ENCODE assay signal across 6 cellular contexts in genomic region chr3:52198643-52199608, GRCh38. TPM values are rescaled to one million over a fixed set of nuclear protein-coding genes. Genes with fewer than 3 reads are reported as not detected.
DNase-seq lines count a peak whose midpoint lies in the region; ATAC-seq and TF ChIP-seq lines count a peak whose summit lies in the region.

No MANE protein-coding gene starts in this region.

- peak overlapping the region; percentile 93 for H3K4me3 ChIP-seq in PC-9

- no peak overlapping the region for H3K27ac ChIP-seq in PC-9

- peak overlapping the region; percentile 97 for H3K4me2 ChIP-seq in PC-9

- H3K4me3 Mint-ChIP-seq in stimulated activated memory B cell treated with anti-CD40 and anti-IgM and Interleukin-4, amounts not matched to agents 10 μg/mL and 1 μg/mL and 100 μg/mL, for 72 hours = peak overlapping the region; percentile 99

- TF ChIP-seq POLR2A in erythroblast (IDR thresholded peaks at IDR 0.05; ENCODE audit: low read length) = no peak

- POLR2A ChIA-PET in PC-9 (lab: Charles Lee; ENCODE audit: unreplicated experiment) = interaction anchor here (0.7 kb wide), 1 partner anchor 20 kb away, joined by 6 read pairs; no protein-coding TSS in a partner anchor

- intact Hi-C loops in PC-9 (cut with micrococcal nuclease; ENCODE audit: unreplicated experiment) = loop anchor here (1.0 kb wide), 1 partner anchor 46 kb away; no protein-coding TSS in a partner anchor

- H3K9me3 ChIP-seq in PC-9 (ENCODE audit: insufficient read depth, low read depth) = no peaks in the 10 kb centered on the region

- CTCF ChIA-PET in PC-9 (lab: Charles Lee) = no interaction called here

- H3K9me2 ChIP-seq in PC-9 (ENCODE audit: insufficient read depth) = no peaks in the 10 kb centered on the region

- no peak for TF ChIP-seq CTCF in PC-9 (conservative IDR thresholded peaks at IDR 0.05)

- H3K36me3 ChIP-seq in PC-9 (ENCODE audit: low read depth) = peaks cover 38% of the 10 kb centered on the region

- peaks cover 32% of the 10 kb centered on the region for H3K79me2 ChIP-seq in PC-9 (ENCODE audit: low read depth)

- peaks cover 58% of the 10 kb centered on the region for H3K4me1 Mint-ChIP-seq in stimulated activated memory B cell treated with anti-CD40 and anti-IgM and Interleukin-4, amounts not matched to agents 10 μg/mL and 1 μg/mL and 100 μg/mL, for 72 hours

- BruUV-seq in PC-9 (replicated peaks; lab: Mats Ljungman, UMichigan) = TSS peak; percentile 57

- H3K27me3 ChIP-seq in PC-9 (ENCODE audit: insufficient read depth, low read depth) = no peaks in the 10 kb centered on the region

- H3K27me3 Mint-ChIP-seq in stimulated activated memory B cell treated with anti-CD40 and anti-IgM and Interleukin-4, amounts not matched to agents 10 μg/mL and 1 μg/mL and 100 μg/mL, for 72 hours = no peaks in the 10 kb centered on the region

- H3F3A ChIP-seq in PC-9 (ENCODE audit: insufficient read depth, low read depth) = peaks cover 18% of the 10 kb centered on the region

- H3K9me3 Mint-ChIP-seq in stimulated activated memory B cell treated with anti-CD40 and anti-IgM and Interleukin-4, amounts not matched to agents 10 μg/mL and 1 μg/mL and 100 μg/mL, for 72 hours = no peaks in the 10 kb centered on the region

- peak overlapping the region; percentile 78 for H2AFZ ChIP-seq in PC-9

- ATAC-seq in stimulated activated memory B cell treated with anti-CD40 and anti-IgM and Interleukin-4, amounts not matched to agents 10 μg/mL and 1 μg/mL and 100 μg/mL, for 72 hours = no peak

- DNase-seq in PC-9 (no peak), erythroblast (lab: John Stamatoyannopoulos, UW) (peak; percentile 33 to 55), occipital lobe (lab: John Stamatoyannopoulos, UW) (no peak), DMS53 (lab: John Stamatoyannopoulos, UW) (no peak)
- no peak for DNase-seq in activated CD8-positive, alpha-beta memory T cell treated with anti-CD3 and anti-CD28 coated beads, Interleukin-2, amount 50 U/mL, for 48 hours

- H4K20me1 ChIP-seq in PC-9 (ENCODE audit: insufficient read depth) = no peaks in the 10 kb centered on the region

- peak overlapping the region; percentile 94 for H3K27ac Mint-ChIP-seq in stimulated activated memory B cell treated with anti-CD40 and anti-IgM and Interleukin-4, amounts not matched to agents 10 μg/mL and 1 μg/mL and 100 μg/mL, for 72 hours

- H3K36me3 Mint-ChIP-seq in stimulated activated memory B cell treated with anti-CD40 and anti-IgM and Interleukin-4, amounts not matched to agents 10 μg/mL and 1 μg/mL and 100 μg/mL, for 72 hours = peaks cover 31% of the 10 kb centered on the region

- H3K4me1 ChIP-seq in PC-9 (replicated peaks; ENCODE audit: insufficient read depth) = peaks cover 25% of the 10 kb centered on the region

RNA-seq across cellular contexts. Expression of gene ALAS1, which starts 1.0 kb away (rescaled TPM):
- total RNA-seq in PC-9 (2021) (61.9 and 71.2 TPM in 2 replicates), occipital lobe (36.2 TPM)

RNA-seq across cellular contexts. Expression of gene TLR9, which starts 26.5 kb away (rescaled TPM):
- 0.30 and 0.44 TPM in 2 replicates for total RNA-seq in PC-9 (2021)
- under 0.01 TPM for total RNA-seq in occipital lobe

RNA-seq across cellular contexts. Expression of gene TWF2, which starts 40.0 kb away (rescaled TPM):
- total RNA-seq in PC-9 (2021) (102 and 115 TPM in 2 replicates), occipital lobe (24.8 TPM)

RNA-seq across cellular contexts. Expression of gene POC1A, which starts 44.7 kb away (rescaled TPM):
- total RNA-seq in PC-9 (2021) = 28.8 and 35.0 TPM in 2 replicates
- 3.1 TPM for total RNA-seq in occipital lobe

RNA-seq across cellular contexts. Expression of gene PPM1M, which starts 46.6 kb away (rescaled TPM):
- total RNA-seq in PC-9 (2021) = 16.2 TPM in 2 replicates
- 7.0 TPM for total RNA-seq in occipital lobe

Comparison
In these comparisons a context has a peak if more than half of its experiments do, and no peak if none do; other contexts are left out.
1. DNase-seq: peak in erythroblast (2 of 2); none in PC-9 (0 of 2), activated CD8-positive, alpha-beta memory T cell treated with anti-CD3 and anti-CD28 coated beads, Interleukin-2, amount 50 U/mL, for 48 hours (single experiment), occipital lobe (single experiment) and DMS53 (single experiment).